ENCODE assay signal across 23 cellular contexts in the genomic region with DNA sequence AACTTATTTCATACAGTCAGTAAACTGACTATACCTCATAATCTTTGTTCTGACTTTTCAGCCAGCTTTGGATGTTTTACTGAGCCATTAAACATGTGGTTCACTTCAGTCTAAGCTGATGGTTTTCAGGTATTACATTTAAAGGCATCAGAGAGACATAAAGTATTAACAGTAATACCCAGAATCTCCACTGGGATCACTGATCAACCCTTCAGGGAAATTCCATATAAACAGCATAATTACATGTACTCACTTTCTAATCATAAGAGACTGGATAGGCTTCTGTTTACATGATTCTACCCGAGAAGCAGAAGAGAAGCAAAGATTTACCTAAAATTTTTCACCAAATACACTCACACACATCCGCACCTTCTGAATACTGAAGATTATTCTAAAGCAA.
"Had no signal": no experiment of that assay in that cellular context is flagged by ENCODE, and none has a peak within 500 bp of the region (broad histone marks: within the 10 kb centered on the region; RNA-seq: fewer than 3 reads in every experiment).

No MANE protein-coding gene starts in this region.

- H3K4me1 Mint-ChIP-seq: activated CD4-positive, alpha-beta T cell treated with anti-CD3 and anti-CD28 coated beads for 36 hours; activated CD8-positive, alpha-beta memory T cell treated with anti-CD3 and anti-CD28 coated beads, Interleukin-2, amount 10 ng/mL, durations not matched to agents 7 days and 5 days; activated naive CD4-positive, alpha-beta T cell treated with anti-CD3 and anti-CD28 coated beads, Interleukin-2, amount 50 U/mL, for 24 hours; central memory CD8-positive, alpha-beta T cell had no signal

- DNase-seq: activated CD4-positive, alpha-beta T cell treated with anti-CD3 and anti-CD28 coated beads for 36 hours; activated CD4-positive, CD25-positive, alpha-beta regulatory T cell; activated CD8-positive, alpha-beta memory T cell treated with anti-CD3 and anti-CD28 coated beads, Interleukin-2, amount 10 ng/mL, durations not matched to agents 7 days and 5 days; activated CD8-positive, alpha-beta T cell treated with anti-CD3 and anti-CD28 coated beads, Interleukin-2, amount 10 ng/mL, durations not matched to agents 7 days and 5 days; activated T-cell treated with anti-CD3 and anti-CD28 coated beads, Interleukin-2, amount 50 U/mL, for 48 hours; dermis blood vessel endothelial cell; effector CD4-positive, alpha-beta T cell; left ventricle myocardium inferior; mesendoderm; mucosa of descending colon; posterior cingulate gyrus; right cardiac atrium; spleen; stimulated activated CD4-positive, alpha-beta T cell treated with anti-CD3 and anti-CD28 coated beads, Interleukin-2, amount 100 ng/mL, for 48 hours; T-helper 1 cell; upper lobe of left lung had no signal

- H3K27ac ChIP-seq: breast epithelium, left ventricle myocardium inferior, spleen, upper lobe of left lung had no signal

- H3K4me3 Mint-ChIP-seq: activated CD4-positive, alpha-beta T cell treated with anti-CD3 and anti-CD28 coated beads for 36 hours; activated CD8-positive, alpha-beta memory T cell treated with anti-CD3 and anti-CD28 coated beads, Interleukin-2, amount 10 ng/mL, durations not matched to agents 7 days and 5 days; activated CD8-positive, alpha-beta T cell treated with anti-CD3 and anti-CD28 coated beads, Interleukin-2, amount 10 ng/mL, durations not matched to agents 7 days and 5 days; activated naive CD4-positive, alpha-beta T cell treated with anti-CD3 and anti-CD28 coated beads, Interleukin-2, amount 50 U/mL, for 24 hours; central memory CD8-positive, alpha-beta T cell; natural killer cell treated with Interleukin-12 subunit alpha and Interleukin-12 subunit beta and Interleukin-15 and Interleukin-18, amount 100 ng/mL, for 72 hours; stimulated activated naive CD8-positive, alpha-beta T cell treated with anti-CD3 and anti-CD28 coated beads, Interleukin-15, Interleukin-2, amounts not matched to agents 100 ng/mL and 50 ng/mL, for 24 hours; T-helper 2 cell treated with Interferon-gamma antibody and Interleukin-4, amounts not matched to agents 5 μg/mL and 100 μg/mL, for 36 hours had no signal

- H3K27ac Mint-ChIP-seq: activated CD4-positive, alpha-beta T cell treated with anti-CD3 and anti-CD28 coated beads for 36 hours; activated CD8-positive, alpha-beta memory T cell treated with anti-CD3 and anti-CD28 coated beads, Interleukin-2, amount 10 ng/mL, durations not matched to agents 7 days and 5 days; activated CD8-positive, alpha-beta T cell treated with anti-CD3 and anti-CD28 coated beads, Interleukin-2, amount 10 ng/mL, durations not matched to agents 7 days and 5 days; activated naive CD4-positive, alpha-beta T cell treated with anti-CD3 and anti-CD28 coated beads, Interleukin-2, amount 50 U/mL, for 24 hours; activated T-helper 2 cell treated with anti-CD3 and anti-CD28 coated beads, Interferon-gamma antibody, Interleukin-2, Interleukin-4, amounts not matched to agents 10 μg/mL and 5 μg/mL and 100 μg/mL, durations not matched to agents 14 hours and 24 hours and 36 hours; natural killer cell treated with Interleukin-12 subunit alpha and Interleukin-12 subunit beta and Interleukin-15 and Interleukin-18, amount 100 ng/mL, for 72 hours; stimulated activated naive CD8-positive, alpha-beta T cell treated with anti-CD3 and anti-CD28 coated beads, Interleukin-15, Interleukin-2, amounts not matched to agents 100 ng/mL and 50 ng/mL, for 24 hours; T-helper 2 cell treated with Interferon-gamma antibody and Interleukin-4, amounts not matched to agents 5 μg/mL and 100 μg/mL, for 36 hours had no signal

- H3K27me3 Mint-ChIP-seq: activated naive CD4-positive, alpha-beta T cell treated with anti-CD3 and anti-CD28 coated beads, Interleukin-2, amount 50 U/mL, for 24 hours; stimulated activated naive CD8-positive, alpha-beta T cell treated with anti-CD3 and anti-CD28 coated beads, Interleukin-15, Interleukin-2, amounts not matched to agents 100 ng/mL and 50 ng/mL, for 24 hours had no signal

- H3K36me3 Mint-ChIP-seq: activated CD8-positive, alpha-beta memory T cell treated with anti-CD3 and anti-CD28 coated beads, Interleukin-2, amount 10 ng/mL, durations not matched to agents 7 days and 5 days; activated naive CD4-positive, alpha-beta T cell treated with anti-CD3 and anti-CD28 coated beads, Interleukin-2, amount 50 U/mL, for 24 hours; natural killer cell treated with Interleukin-12 subunit alpha and Interleukin-12 subunit beta and Interleukin-15 and Interleukin-18, amount 100 ng/mL, for 72 hours had no signal

- H3K9me3 Mint-ChIP-seq: activated naive CD4-positive, alpha-beta T cell treated with anti-CD3 and anti-CD28 coated beads, Interleukin-2, amount 50 U/mL, for 24 hours; activated T-helper 2 cell treated with anti-CD3 and anti-CD28 coated beads, Interferon-gamma antibody, Interleukin-2, Interleukin-4, amounts not matched to agents 10 μg/mL and 5 μg/mL and 100 μg/mL, durations not matched to agents 14 hours and 24 hours and 36 hours; natural killer cell treated with Interleukin-12 subunit alpha and Interleukin-12 subunit beta and Interleukin-15 and Interleukin-18, amount 100 ng/mL, for 72 hours; stimulated activated naive CD8-positive, alpha-beta T cell treated with anti-CD3 and anti-CD28 coated beads, Interleukin-15, Interleukin-2, amounts not matched to agents 100 ng/mL and 50 ng/mL, for 24 hours; T-helper 2 cell treated with Interferon-gamma antibody and Interleukin-4, amounts not matched to agents 5 μg/mL and 100 μg/mL, for 36 hours had no signal
